ENCODE assay signal across 18 cellular contexts in the genomic region with DNA sequence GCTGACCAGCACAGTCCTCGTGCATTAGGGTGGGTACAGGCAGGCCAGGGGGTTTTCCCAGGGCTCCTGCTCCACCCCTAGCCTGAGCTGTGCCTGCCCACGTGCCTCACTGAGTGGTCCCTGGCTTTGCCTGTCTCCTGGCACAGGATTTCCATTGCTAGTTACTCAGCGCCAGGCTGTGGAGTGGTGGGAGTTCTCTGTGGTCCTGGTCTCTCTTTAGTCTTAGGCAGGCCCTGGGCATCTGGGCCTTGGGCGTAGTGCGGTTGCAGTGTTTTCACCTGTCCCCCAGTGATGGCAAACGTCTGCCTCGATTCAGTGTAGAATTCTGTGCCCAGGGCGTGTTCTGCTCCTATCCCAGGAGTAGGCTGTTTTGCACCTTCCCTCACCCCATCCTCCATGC.
DNase-seq lines count a peak whose midpoint lies in the region; ATAC-seq, FAIRE-seq and TF ChIP-seq lines count a peak whose summit lies in the region.
"Had no signal": no experiment of that assay in that cellular context is flagged by ENCODE, and none has a peak within 500 bp of the region (broad histone marks: within the 10 kb centered on the region; RNA-seq: fewer than 3 reads in every experiment).

No MANE protein-coding gene starts in this region.

- H3K4me1 Mint-ChIP-seq in endodermal cell: peaks cover 24% of the 10 kb centered on the region
- peaks cover 23% of the 10 kb centered on the region for H3K4me1 Mint-ChIP-seq in stimulated activated effector memory CD8-positive, alpha-beta T cell treated with anti-CD3 and anti-CD28 coated beads, Interleukin-12 subunit alpha, Interleukin-12 subunit beta, amount 100 ng/mL, for 72 hours
- H3K4me1 Mint-ChIP-seq in activated naive CD4-positive, alpha-beta T cell treated with anti-CD3 and anti-CD28 coated beads for 36 hours (ENCODE audit: low read depth): peaks cover 6% of the 10 kb centered on the region

- no peak overlapping the region for H2AFZ ChIP-seq in DND-41 (ENCODE audit: low read depth, low read length)

- TF ChIP-seq RAD21 in A549 (conservative IDR thresholded peaks at IDR 0.05 in 1 of 2, IDR thresholded peaks at IDR 0.05 in 1 of 2): no peak

- H3K4me3 ChIP-seq in A549: no peak overlapping the region
- no peak overlapping the region for H3K4me3 ChIP-seq in DND-41 (ENCODE audit: low read depth in 1 of 2, low read length in 2 of 2)
- H3K4me3 ChIP-seq in endodermal cell (ENCODE audit: low read length): no peak overlapping the region
- H3K4me3 ChIP-seq: BLaER1, HAP-1, K562 had no signal

- H3K4me3 Mint-ChIP-seq in endodermal cell: no peak overlapping the region
- H3K4me3 Mint-ChIP-seq in stimulated activated effector memory CD8-positive, alpha-beta T cell treated with anti-CD3 and anti-CD28 coated beads, Interleukin-12 subunit alpha, Interleukin-12 subunit beta, amount 100 ng/mL, for 72 hours: no peak overlapping the region
- no peak overlapping the region for H3K4me3 Mint-ChIP-seq in activated naive CD4-positive, alpha-beta T cell treated with anti-CD3 and anti-CD28 coated beads for 36 hours
- H3K4me3 Mint-ChIP-seq: CD14-positive monocyte; CD4-positive, alpha-beta memory T cell had no signal

- WGBS in A549 (ENCODE audit: missing lambda C conversion rate): 86% methylated on average over 8 of the region's 8 CpGs
- WGBS in endodermal cell (ENCODE audit: insufficient coverage in 1 of 2, insufficient read length in 1 of 2), 2 experiments: 93% methylated on average over 7 to 8 of the region's 8 CpGs

- H3K27me3 ChIP-seq in DND-41 (ENCODE audit: insufficient read depth, low read length, poor library complexity) (no peaks in the 10 kb centered on the region), endodermal cell (ENCODE audit: control insufficient read depth, insufficient read depth, low read length, poor library complexity, severe bottlenecking) (no peaks in the 10 kb centered on the region)
- H3K27me3 ChIP-seq: BLaER1 had no signal

- H3K4me1 ChIP-seq in A549 (no peaks in the 10 kb centered on the region), DND-41 (ENCODE audit: insufficient read depth, low read length) (no peaks in the 10 kb centered on the region), endodermal cell (ENCODE audit: control insufficient read depth, insufficient read depth, low read length) (peaks cover 6% of the 10 kb centered on the region)
- H3K4me1 ChIP-seq: BLaER1, HAP-1 had no signal

- TF ChIP-seq EP300 in A549 (IDR thresholded peaks at IDR 0.05): no peak

- H3K36me3 ChIP-seq in DND-41 (ENCODE audit: insufficient read depth, low read length) (peaks cover 17% of the 10 kb centered on the region; the same call in 1 of the 2 replicates), endodermal cell (ENCODE audit: control insufficient read depth, insufficient read depth, low read length) (peaks cover 5% of the 10 kb centered on the region)

- TF ChIP-seq POLR2A in A549 (IDR thresholded peaks at IDR 0.05; ENCODE audit: low read length): no peak

- ATAC-seq in A549: peak; percentile 14 to 30; a peak in 2 of 6 replicates
- ATAC-seq in DND-41 (ENCODE audit: insufficient read depth, low read depth): no peak
- ATAC-seq in stimulated activated effector memory CD8-positive, alpha-beta T cell treated with anti-CD3 and anti-CD28 coated beads, Interleukin-12 subunit alpha, Interleukin-12 subunit beta, amount 100 ng/mL, for 72 hours: peak; percentile 31
- ATAC-seq in HG03342 (IDR thresholded peaks at IDR 0.05; ENCODE audit: unreplicated experiment): no peak
- ATAC-seq: K562 had no signal

- H3K9ac ChIP-seq in DND-41 (ENCODE audit: low read depth, low read length): no peak overlapping the region
- no peak overlapping the region for H3K9ac ChIP-seq in endodermal cell (ENCODE audit: extremely low read depth, low read length, poor library complexity, severe bottlenecking)
- H3K9ac ChIP-seq: BLaER1 had no signal

- peaks cover 39% of the 10 kb centered on the region for H4K20me1 ChIP-seq in DND-41 (ENCODE audit: insufficient read depth, low read length)

- peaks cover 13% of the 10 kb centered on the region for H3K36me3 Mint-ChIP-seq in endodermal cell (ENCODE audit: low read depth)
- H3K36me3 Mint-ChIP-seq in stimulated activated effector memory CD8-positive, alpha-beta T cell treated with anti-CD3 and anti-CD28 coated beads, Interleukin-12 subunit alpha, Interleukin-12 subunit beta, amount 100 ng/mL, for 72 hours: peaks cover 24% of the 10 kb centered on the region
- H3K36me3 Mint-ChIP-seq in activated naive CD4-positive, alpha-beta T cell treated with anti-CD3 and anti-CD28 coated beads for 36 hours (ENCODE audit: low read depth): peaks cover 15% of the 10 kb centered on the region

- peaks cover 75% of the 10 kb centered on the region for H3K79me2 ChIP-seq in DND-41 (ENCODE audit: insufficient read depth, low read length)

- TF ChIP-seq CTCF in A549 (IDR thresholded peaks at IDR 0.05) (no peak), DND-41 (IDR thresholded peaks at IDR 0.05; ENCODE audit: borderline replicate concordance, extremely low read depth, low read length, poor library complexity, severe bottlenecking) (no peak), endodermal cell (conservative IDR thresholded peaks at IDR 0.05) (no peak)

- H3K27ac ChIP-seq in A549 (no peak overlapping the region), DND-41 (ENCODE audit: low read length) (peak overlapping the region; percentile 9; the same call in 1 of the 2 replicates), endodermal cell (ENCODE audit: low read depth, low read length) (no peak overlapping the region)
- H3K27ac ChIP-seq: BLaER1 had no signal

- intact Hi-C loops in activated naive CD4-positive, alpha-beta T cell treated with anti-CD3 and anti-CD28 coated beads for 36 hours (cut with micrococcal nuclease): no loop called here

- no peaks in the 10 kb centered on the region for H3K27me3 Mint-ChIP-seq in endodermal cell (ENCODE audit: insufficient read depth)
- H3K27me3 Mint-ChIP-seq in activated naive CD4-positive, alpha-beta T cell treated with anti-CD3 and anti-CD28 coated beads for 36 hours (ENCODE audit: low read depth): no peaks in the 10 kb centered on the region
- H3K27me3 Mint-ChIP-seq: CD4-positive, alpha-beta memory T cell had no signal

- H3K9me3 Mint-ChIP-seq in endodermal cell: no peaks in the 10 kb centered on the region
- no peaks in the 10 kb centered on the region for H3K9me3 Mint-ChIP-seq in stimulated activated effector memory CD8-positive, alpha-beta T cell treated with anti-CD3 and anti-CD28 coated beads, Interleukin-12 subunit alpha, Interleukin-12 subunit beta, amount 100 ng/mL, for 72 hours
- H3K9me3 Mint-ChIP-seq in activated naive CD4-positive, alpha-beta T cell treated with anti-CD3 and anti-CD28 coated beads for 36 hours: no peaks in the 10 kb centered on the region
- H3K9me3 Mint-ChIP-seq: CD14-positive monocyte had no signal

- H3K4me2 ChIP-seq in A549: no peak overlapping the region
- no peak overlapping the region for H3K4me2 ChIP-seq in DND-41 (ENCODE audit: insufficient read depth, low read length)
- H3K4me2 ChIP-seq: BLaER1 had no signal

- H3K9me3 ChIP-seq in A549: no peaks in the 10 kb centered on the region
- H3K9me3 ChIP-seq in DND-41 (ENCODE audit: insufficient read depth, low read length, severe bottlenecking): no peaks in the 10 kb centered on the region
- H3K9me3 ChIP-seq in endodermal cell (ENCODE audit: control insufficient read depth, low read length): no peaks in the 10 kb centered on the region
- H3K9me3 ChIP-seq: HAP-1 had no signal

- no peak for FAIRE-seq in A549 (lab: Jason Lieb, UNC)
- FAIRE-seq: GM19239, K562 had no signal

- POLR2A ChIA-PET in A549 (lab: Yijun Ruan, JAX): no interaction called here

- no peak overlapping the region for H3K27ac Mint-ChIP-seq in endodermal cell
- no peak overlapping the region for H3K27ac Mint-ChIP-seq in stimulated activated effector memory CD8-positive, alpha-beta T cell treated with anti-CD3 and anti-CD28 coated beads, Interleukin-12 subunit alpha, Interleukin-12 subunit beta, amount 100 ng/mL, for 72 hours
- H3K27ac Mint-ChIP-seq in activated naive CD4-positive, alpha-beta T cell treated with anti-CD3 and anti-CD28 coated beads for 36 hours: no peak overlapping the region

- CTCF ChIA-PET in A549 (lab: Yijun Ruan, JAX): interaction anchor here (1.2 to 3.5 kb wide), 3 partner anchors 12 to 24 kb away, joined by 3 to 12 read pairs (median 3); no protein-coding TSS in a partner anchor
- CTCF ChIA-PET in activated naive CD4-positive, alpha-beta T cell treated with anti-CD3 and anti-CD28 coated beads for 36 hours (lab: Charles Lee): interaction anchor here (0.6 to 1.1 kb wide), 2 partner anchors 25 to 303 kb away, joined by 3 read pairs; no protein-coding TSS in a partner anchor

- no peak for DNase-seq in A549 (ENCODE audit: low read depth in 1 of 2, low spot score in 1 of 2)
- DNase-seq in DND-41: no peak
- DNase-seq in endodermal cell: peak; percentile 44
- no peak for DNase-seq in stimulated activated effector memory CD8-positive, alpha-beta T cell treated with anti-CD3 and anti-CD28 coated beads, Interleukin-12 subunit alpha, Interleukin-12 subunit beta, amount 100 ng/mL, for 72 hours (ENCODE audit: low spot score in 2 of 2)
- DNase-seq in activated gamma-delta T cell (lab: John Stamatoyannopoulos, UW): no peak
- DNase-seq in activated naive CD4-positive, alpha-beta T cell treated with anti-CD3 and anti-CD28 coated beads for 36 hours: no peak
- DNase-seq: ACHN; CD4-positive, alpha-beta memory T cell; DMS153; DMS79; GF-D8; IMR-90 had no signal

TF ChIP-seq in A549, 52 proteins besides CTCF, POLR2A, EP300 and RAD21 (continues in another document):
- TF ChIP-seq E2F6 (IDR thresholded peaks at IDR 0.05; ENCODE audit: borderline replicate concordance, low read depth) (no peak), NFE2L2 (conservative IDR thresholded peaks at IDR 0.05; ENCODE audit: low read length) (no peak), EHF (CRISPR knock-in tag; IDR thresholded peaks at IDR 0.05) (no peak), ELK1 (IDR thresholded peaks at IDR 0.05; ENCODE audit: low read depth, low read length) (no peak), CHD2 (IDR thresholded peaks at IDR 0.05; ENCODE audit: low read length, partially characterized antibody) (no peak), CHD4 (IDR thresholded peaks at IDR 0.05; ENCODE audit: borderline replicate concordance) (no peak)

Comparison
In these comparisons a context has a peak if more than half of its experiments do, and no peak if none do; other contexts are left out.
1. ATAC-seq: peak in A549 (2 of 2) and stimulated activated effector memory CD8-positive, alpha-beta T cell treated with anti-CD3 and anti-CD28 coated beads, Interleukin-12 subunit alpha, Interleukin-12 subunit beta, amount 100 ng/mL, for 72 hours (single experiment); none in DND-41 (single experiment) and HG03342 (single experiment).